In the genomic region with DNA sequence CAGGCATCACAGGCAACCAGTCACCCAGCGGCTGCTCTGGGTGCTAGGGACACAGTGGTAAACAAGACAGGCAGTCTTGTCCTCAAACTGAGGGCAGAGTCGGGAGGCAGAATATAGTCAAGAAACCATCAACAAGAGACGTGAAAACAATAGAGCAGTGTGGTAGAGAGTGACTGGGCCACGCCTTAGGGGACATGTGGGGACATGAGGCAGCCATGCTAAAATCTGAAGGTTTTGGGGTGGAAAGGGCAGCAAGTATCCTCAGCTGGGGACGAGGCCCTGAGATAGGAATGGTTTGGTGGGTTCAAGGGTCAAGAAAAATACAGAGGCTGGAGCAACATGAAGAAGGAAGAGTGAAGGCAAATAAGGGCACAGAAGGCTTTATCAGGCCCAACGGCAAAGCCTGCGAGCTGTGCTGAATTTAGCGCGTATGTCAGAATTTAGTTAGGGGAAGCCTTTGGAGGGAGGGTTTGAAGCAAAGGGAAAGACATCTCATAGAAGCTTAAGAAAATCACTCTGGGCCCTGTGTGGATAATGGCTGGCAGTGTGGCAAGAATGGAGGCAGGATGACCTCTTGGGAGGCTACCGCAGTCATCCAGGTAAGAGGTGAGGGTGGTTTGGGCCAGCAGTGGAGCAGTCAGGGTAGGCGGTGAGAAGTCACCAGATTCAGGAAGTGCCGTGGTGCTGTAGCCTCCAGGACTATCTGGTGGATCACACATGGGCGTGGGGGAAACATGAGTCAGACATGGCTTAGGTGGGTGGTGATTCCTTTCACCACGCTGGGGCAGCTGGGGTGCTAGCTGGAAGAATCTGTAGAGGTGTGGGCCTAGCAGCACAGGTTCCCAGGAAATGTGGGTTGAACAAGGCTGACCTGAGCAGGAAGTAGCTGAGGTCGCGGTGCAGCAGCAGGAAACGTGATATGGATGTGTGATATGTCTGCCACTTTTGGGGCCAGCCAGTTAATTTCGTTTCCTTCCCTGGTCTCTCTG, we compare ENCODE assay signal across 8 cellular contexts. TPM values are rescaled to one million over a fixed set of nuclear protein-coding genes. Genes with fewer than 3 reads are reported as not detected.
DNase-seq lines count a peak whose midpoint lies in the region; ATAC-seq and TF ChIP-seq lines count a peak whose summit lies in the region.

No MANE protein-coding gene starts in this region.

- peak; percentile 30 for TF ChIP-seq POLR2A in right lobe of liver (IDR thresholded peaks at IDR 0.05)

- H3K4me3 Mint-ChIP-seq in activated naive CD8-positive, alpha-beta T cell treated with anti-CD3 and anti-CD28 coated beads, Interleukin-2, amount 50 U/mL, for 24 hours: peak overlapping the region; percentile 83

- H3K4me3 ChIP-seq in right lobe of liver: peak overlapping the region in 1 of 3 donors; percentile 3

- peak overlapping the region; percentile 98 for H3K27ac Mint-ChIP-seq in activated naive CD8-positive, alpha-beta T cell treated with anti-CD3 and anti-CD28 coated beads, Interleukin-2, amount 50 U/mL, for 24 hours

- peaks cover 0 to 2% (median 0%) of the 10 kb centered on the region in 4 donors for H3K4me1 ChIP-seq in right lobe of liver

- TF ChIP-seq CTCF in right lobe of liver (IDR thresholded peaks at IDR 0.05): no peak
- TF ChIP-seq CTCF in GM13977 (IDR thresholded peaks at IDR 0.05; ENCODE audit: extremely low read depth, insufficient read depth, missing control alignments): no peak

- H3K9me3 Mint-ChIP-seq in activated naive CD8-positive, alpha-beta T cell treated with anti-CD3 and anti-CD28 coated beads, Interleukin-2, amount 50 U/mL, for 24 hours: no peaks in the 10 kb centered on the region

- peak; percentile 84 for DNase-seq in T follicular helper cell (ENCODE audit: low read depth)
- peak; percentile 84 for DNase-seq in activated naive CD8-positive, alpha-beta T cell treated with anti-CD3 and anti-CD28 coated beads, Interleukin-2, amount 50 U/mL, for 24 hours
- peak in 2 of 3 donors; percentile 50 to 59 for DNase-seq in right lobe of liver
- DNase-seq in stimulated activated CD8-positive, alpha-beta memory T cell treated with anti-CD3 and anti-CD28 coated beads, Interleukin-2, amount 100 ng/mL, for 1 hour (ENCODE audit: low read depth in 2 of 2): peak; percentile 73 to 79
- no peak for DNase-seq in NCI-H526 treated with DMSO at 0.1 percent for 48 hours (lab: John Stamatoyannopoulos, UW)
- DNase-seq in GM13977 (ENCODE audit: low spot score): no peak

- 53% methylated on average over 13 of the region's 18 CpGs for WGBS in right lobe of liver (ENCODE audit: insufficient coverage, low coverage, low lambda C conversion rate, missing lambda C conversion rate)

- in situ Hi-C loops in GM13977 (cut with MboI; ENCODE audit: low pct_unique_long_range_greater_than_20kb, low sequenced_read_pairs, unreplicated experiment): no loop called here

- no peaks in the 10 kb centered on the region for H3K27me3 ChIP-seq in right lobe of liver

- H3K36me3 ChIP-seq in right lobe of liver: no peaks in the 10 kb centered on the region

- H3K36me3 Mint-ChIP-seq in activated naive CD8-positive, alpha-beta T cell treated with anti-CD3 and anti-CD28 coated beads, Interleukin-2, amount 50 U/mL, for 24 hours (ENCODE audit: low read depth): peaks cover 28% of the 10 kb centered on the region

- peak overlapping the region in 1 of 3 donors; percentile 20 for H3K27ac ChIP-seq in right lobe of liver

- peaks cover 98% of the 10 kb centered on the region for H3K4me1 Mint-ChIP-seq in activated naive CD8-positive, alpha-beta T cell treated with anti-CD3 and anti-CD28 coated beads, Interleukin-2, amount 50 U/mL, for 24 hours

- ATAC-seq in GM19023 (IDR thresholded peaks at IDR 0.05; ENCODE audit: unreplicated experiment) (peak; percentile 35), HG03139 (IDR thresholded peaks at IDR 0.05; ENCODE audit: unreplicated experiment) (peak; percentile 29), right lobe of liver (peak; percentile 50 to 66 (median 54))
- ATAC-seq in activated naive CD8-positive, alpha-beta T cell treated with anti-CD3 and anti-CD28 coated beads, Interleukin-2, amount 50 U/mL, for 24 hours: peak; percentile 65

- no peaks in the 10 kb centered on the region for H3K9me3 ChIP-seq in right lobe of liver

- peaks cover 2% of the 10 kb centered on the region for H3K27me3 Mint-ChIP-seq in activated naive CD8-positive, alpha-beta T cell treated with anti-CD3 and anti-CD28 coated beads, Interleukin-2, amount 50 U/mL, for 24 hours

- intact Hi-C loops in right lobe of liver (cut with DNase I): no loop called here

RNA-seq across cellular contexts. Expression of a gene that starts 3.0 kb away (rescaled TPM):
- 100 to 1,000 TPM in 2 of 6 experiments, 10 to 100 TPM in 4; 23.6 to 162 (median 68.4) TPM for total RNA-seq in right lobe of liver

Comparison
In these comparisons a context has a peak if more than half of its experiments do, and no peak if none do; other contexts are left out.
1. DNase-seq: peak in T follicular helper cell (single experiment), activated naive CD8-positive, alpha-beta T cell treated with anti-CD3 and anti-CD28 coated beads, Interleukin-2, amount 50 U/mL, for 24 hours (single experiment), right lobe of liver (2 of 3) and stimulated activated CD8-positive, alpha-beta memory T cell treated with anti-CD3 and anti-CD28 coated beads, Interleukin-2, amount 100 ng/mL, for 1 hour (2 of 2); none in NCI-H526 treated with DMSO at 0.1 percent for 48 hours (single experiment) and GM13977 (single experiment).
2. Peak in every context shown above with its lines, with median percentiles within 50 percentile points of each other: ATAC-seq.